In the genomic region with DNA sequence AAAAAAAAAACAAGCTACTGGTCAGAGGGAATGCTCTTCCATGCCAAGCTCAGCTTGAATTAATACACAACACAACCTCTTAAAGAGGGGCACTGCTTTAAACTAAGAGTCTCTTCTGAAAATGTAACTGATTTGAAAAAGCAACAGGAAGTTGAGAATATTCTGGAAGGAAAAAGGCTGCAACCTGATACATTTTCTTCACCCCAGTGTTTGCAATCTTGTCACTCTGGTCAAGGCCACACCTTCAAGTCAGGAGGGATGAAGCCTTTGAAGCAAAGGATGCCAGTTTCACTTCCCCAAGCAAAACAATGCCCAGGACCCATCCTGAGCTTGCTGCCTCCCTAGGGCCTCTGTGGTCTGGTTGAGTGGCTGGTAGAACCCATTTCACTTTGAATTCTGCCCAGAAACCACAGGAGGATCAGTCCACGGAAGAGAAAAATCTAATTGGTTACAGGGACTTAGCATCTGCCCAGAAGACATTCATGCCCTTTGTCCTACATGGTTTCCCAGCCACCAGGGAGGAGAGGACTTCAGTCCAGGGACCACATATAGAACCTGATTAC, we compare ENCODE assay signal across 11 cellular contexts.
DNase-seq lines count a peak whose midpoint lies in the region; ATAC-seq and TF ChIP-seq lines count a peak whose summit lies in the region.
"Had no signal": no experiment of that assay in that cellular context is flagged by ENCODE, and none has a peak within 500 bp of the region (broad histone marks: within the 10 kb centered on the region; RNA-seq: fewer than 3 reads in every experiment).

No MANE protein-coding gene starts in this region.

- ATAC-seq in GM21381 (IDR thresholded peaks at IDR 0.05; ENCODE audit: unreplicated experiment): peak; percentile 68
- ATAC-seq in HG03469 (IDR thresholded peaks at IDR 0.05; ENCODE audit: unreplicated experiment): peak; percentile 87
- ATAC-seq in HG03025 (IDR thresholded peaks at IDR 0.05; ENCODE audit: low FRiP score, unreplicated experiment): no peak
- ATAC-seq in gastrocnemius medialis: no peak

- no peak overlapping the region for H3K27ac ChIP-seq in gastrocnemius medialis
- H3K27ac ChIP-seq: neutrophil, suprapubic skin had no signal

- no peaks in the 10 kb centered on the region for H3K36me3 Mint-ChIP-seq in activated naive CD4-positive, alpha-beta T cell treated with anti-CD3 and anti-CD28 coated beads for 36 hours (ENCODE audit: low read depth)
- H3K36me3 Mint-ChIP-seq: CD4-positive, CD25-positive, alpha-beta regulatory T cell had no signal

- H3K9me3 ChIP-seq in gastrocnemius medialis: no peaks in the 10 kb centered on the region
- H3K9me3 ChIP-seq: neutrophil, suprapubic skin had no signal

- CTCF ChIA-PET in activated naive CD4-positive, alpha-beta T cell treated with anti-CD3 and anti-CD28 coated beads for 36 hours (lab: Charles Lee): no interaction called here

- no peaks in the 10 kb centered on the region for H3K4me1 ChIP-seq in gastrocnemius medialis

- no peak for TF ChIP-seq POLR2A in gastrocnemius medialis (IDR thresholded peaks at IDR 0.05)

- DNase-seq in ACHN: peak; percentile 14
- DNase-seq in astrocyte of the hippocampus (ENCODE audit: low read depth, low spot score): peak; percentile 64
- no peak for DNase-seq in activated naive CD4-positive, alpha-beta T cell treated with anti-CD3 and anti-CD28 coated beads for 36 hours
- no peak for DNase-seq in activated effector memory CD4-positive, alpha-beta T cell treated with anti-CD3 and anti-CD28 coated beads, Interleukin-2, amount 50 U/mL, for 16 hours
- no peak for DNase-seq in gastrocnemius medialis
- DNase-seq: CD4-positive, CD25-positive, alpha-beta regulatory T cell had no signal

- no peaks in the 10 kb centered on the region for H3K36me3 ChIP-seq in gastrocnemius medialis
- H3K36me3 ChIP-seq: neutrophil, suprapubic skin had no signal

- no peak overlapping the region for H3K4me3 ChIP-seq in gastrocnemius medialis
- H3K4me3 ChIP-seq: suprapubic skin had no signal

- H3K4me3 Mint-ChIP-seq in activated naive CD4-positive, alpha-beta T cell treated with anti-CD3 and anti-CD28 coated beads for 36 hours: no peak overlapping the region
- H3K4me3 Mint-ChIP-seq: CD4-positive, CD25-positive, alpha-beta regulatory T cell had no signal

- no peaks in the 10 kb centered on the region for H3K4me1 Mint-ChIP-seq in activated naive CD4-positive, alpha-beta T cell treated with anti-CD3 and anti-CD28 coated beads for 36 hours (ENCODE audit: low read depth)
- H3K4me1 Mint-ChIP-seq: CD4-positive, CD25-positive, alpha-beta regulatory T cell had no signal

- H3K27ac Mint-ChIP-seq in activated naive CD4-positive, alpha-beta T cell treated with anti-CD3 and anti-CD28 coated beads for 36 hours: no peak overlapping the region
- H3K27ac Mint-ChIP-seq: CD4-positive, CD25-positive, alpha-beta regulatory T cell had no signal

- H3K9me3 Mint-ChIP-seq in activated naive CD4-positive, alpha-beta T cell treated with anti-CD3 and anti-CD28 coated beads for 36 hours: no peaks in the 10 kb centered on the region

- H3K27me3 ChIP-seq in gastrocnemius medialis: no peaks in the 10 kb centered on the region
- H3K27me3 ChIP-seq: suprapubic skin had no signal

- in situ Hi-C loops in ACHN (cut with HindIII; ENCODE audit: low pct_ligation_motif_present, low pct_unique_long_range_greater_than_20kb, low sequenced_read_pairs) (no loop called here), gastrocnemius medialis (cut with MboI; ENCODE audit: low sequenced_read_pairs in 4 of 4) (no loop called here)

- intact Hi-C loops in activated naive CD4-positive, alpha-beta T cell treated with anti-CD3 and anti-CD28 coated beads for 36 hours (cut with micrococcal nuclease): no loop called here
- intact Hi-C loops in gastrocnemius medialis (cut with DNase I; ENCODE audit: low total_unique reads): no loop called here

- no peak for TF ChIP-seq CTCF in gastrocnemius medialis (IDR thresholded peaks at IDR 0.05 in 4 of 5, conservative IDR thresholded peaks at IDR 0.05 in 1 of 5)

- H3K27me3 Mint-ChIP-seq in activated naive CD4-positive, alpha-beta T cell treated with anti-CD3 and anti-CD28 coated beads for 36 hours (ENCODE audit: low read depth): peaks cover 11% of the 10 kb centered on the region

Comparison
In these comparisons a context has a peak if more than half of its experiments do, and no peak if none do; other contexts are left out.
1. DNase-seq: peak in ACHN (single experiment) and astrocyte of the hippocampus (single experiment); none in activated naive CD4-positive, alpha-beta T cell treated with anti-CD3 and anti-CD28 coated beads for 36 hours (single experiment), activated effector memory CD4-positive, alpha-beta T cell treated with anti-CD3 and anti-CD28 coated beads, Interleukin-2, amount 50 U/mL, for 16 hours (single experiment) and gastrocnemius medialis (0 of 2).
2. ATAC-seq: peak in GM21381 (single experiment) and HG03469 (single experiment); none in HG03025 (single experiment) and gastrocnemius medialis (0 of 2).